In genomic region chr3:153958635-153959320, GRCh38 we compare ENCODE assay signal across 20 cellular contexts.
A peak's percentile ranks its signal among the peaks of the same experiment; 100 is the strongest.
DNase-seq lines count a peak whose midpoint lies in the region; ATAC-seq, FAIRE-seq and TF ChIP-seq lines count a peak whose summit lies in the region.
"Had no signal": no experiment of that assay in that cellular context is flagged by ENCODE, and none has a peak within 500 bp of the region (broad histone marks: within the 10 kb centered on the region; RNA-seq: fewer than 3 reads in every experiment).

No MANE protein-coding gene starts in this region.

- TF ChIP-seq CTCF in heart right ventricle (IDR thresholded peaks at IDR 0.05): no peak
- no peak for TF ChIP-seq CTCF in astrocyte (IDR thresholded peaks at IDR 0.05; ENCODE audit: insufficient read depth, low read depth, low read length)
- TF ChIP-seq CTCF in fibroblast of villous mesenchyme (IDR thresholded peaks at IDR 0.05; ENCODE audit: insufficient read depth, low read depth, low read length): no peak

- H3K4me3 ChIP-seq in heart right ventricle: no peak overlapping the region
- no peak overlapping the region for H3K4me3 ChIP-seq in astrocyte (ENCODE audit: insufficient read depth, low read depth, low read length)
- H3K4me3 ChIP-seq in fibroblast of villous mesenchyme (ENCODE audit: low read depth, low read length): no peak overlapping the region
- H3K4me3 ChIP-seq: sigmoid colon, upper lobe of right lung had no signal

- 77 to 79% methylated on average over 5 of the region's 5 CpGs for WGBS in heart right ventricle, 2 donors

- ATAC-seq in Right ventricle myocardium inferior (peak; percentile 37), heart right ventricle (no peak), sciatic nerve (peak; percentile 76), GM21390 (IDR thresholded peaks at IDR 0.05; ENCODE audit: unreplicated experiment) (no peak)
- ATAC-seq in stimulated activated naive CD8-positive, alpha-beta T cell treated with anti-CD3 and anti-CD28 coated beads, Interleukin-15, Interleukin-2, amounts not matched to agents 100 U/mL and 50 U/mL, for 24 hours: no peak
- ATAC-seq: activated naive CD8-positive, alpha-beta T cell treated with anti-CD3 and anti-CD28 coated beads, Interleukin-2, amount 50 U/mL, for 24 hours; HepG2; left ventricle myocardium superior; stimulated activated naive CD8-positive, alpha-beta T cell treated with anti-CD3 and anti-CD28 coated beads, Interleukin-15, amount 100 ng/mL, for 72 hours; upper lobe of right lung had no signal

- H3K79me2 ChIP-seq in astrocyte (ENCODE audit: insufficient read depth, low read length): no peaks in the 10 kb centered on the region

- no peak overlapping the region for H3K4me2 ChIP-seq in astrocyte (ENCODE audit: low read length)

- H3K27ac ChIP-seq in heart right ventricle (no peak overlapping the region), astrocyte (ENCODE audit: low read depth, low read length) (no peak overlapping the region)
- H3K27ac ChIP-seq: upper lobe of right lung had no signal

- no peaks in the 10 kb centered on the region for H3K27me3 ChIP-seq in heart right ventricle
- no peaks in the 10 kb centered on the region for H3K27me3 ChIP-seq in astrocyte (ENCODE audit: insufficient read depth, low read length)
- H3K27me3 ChIP-seq: sigmoid colon, upper lobe of right lung had no signal

- no peaks in the 10 kb centered on the region for H4K20me1 ChIP-seq in astrocyte (ENCODE audit: insufficient read depth, low read length)

- no peak overlapping the region for H3K27ac Mint-ChIP-seq in astrocyte (ENCODE audit: unreplicated experiment)
- H3K27ac Mint-ChIP-seq: activated naive CD8-positive, alpha-beta T cell treated with anti-CD3 and anti-CD28 coated beads, Interleukin-2, amount 50 U/mL, for 24 hours; activated T-helper 2 cell treated with anti-CD3 and anti-CD28 coated beads, Interferon-gamma antibody, Interleukin-2, Interleukin-4, amounts not matched to agents 10 μg/mL and 5 μg/mL and 100 μg/mL, durations not matched to agents 14 hours and 24 hours and 36 hours; CD4-positive, alpha-beta memory T cell; stimulated activated naive CD8-positive, alpha-beta T cell treated with anti-CD3 and anti-CD28 coated beads, Interleukin-15, amount 100 ng/mL, for 72 hours; T-helper 2 cell treated with Interferon-gamma antibody and Interleukin-4, amounts not matched to agents 5 μg/mL and 100 μg/mL, for 36 hours had no signal

- H3K4me3 Mint-ChIP-seq in astrocyte (ENCODE audit: unreplicated experiment): no peak overlapping the region
- H3K4me3 Mint-ChIP-seq: activated naive CD8-positive, alpha-beta T cell treated with anti-CD3 and anti-CD28 coated beads, Interleukin-2, amount 50 U/mL, for 24 hours; CD4-positive, alpha-beta memory T cell; stimulated activated naive CD8-positive, alpha-beta T cell treated with anti-CD3 and anti-CD28 coated beads, Interleukin-15, amount 100 ng/mL, for 72 hours; T-helper 2 cell treated with Interferon-gamma antibody and Interleukin-4, amounts not matched to agents 5 μg/mL and 100 μg/mL, for 36 hours had no signal

- peaks cover 9% of the 10 kb centered on the region for H3K4me1 Mint-ChIP-seq in astrocyte (ENCODE audit: low read depth, unreplicated experiment)
- H3K4me1 Mint-ChIP-seq: activated naive CD8-positive, alpha-beta T cell treated with anti-CD3 and anti-CD28 coated beads, Interleukin-2, amount 50 U/mL, for 24 hours; CD4-positive, alpha-beta memory T cell; stimulated activated naive CD8-positive, alpha-beta T cell treated with anti-CD3 and anti-CD28 coated beads, Interleukin-15, amount 100 ng/mL, for 72 hours had no signal

- H3K4me1 ChIP-seq in heart right ventricle: no peaks in the 10 kb centered on the region
- H3K4me1 ChIP-seq in astrocyte (ENCODE audit: insufficient read depth, low read length): no peaks in the 10 kb centered on the region
- H3K4me1 ChIP-seq: upper lobe of right lung had no signal

- DNase-seq in Right ventricle myocardium inferior (ENCODE audit: missing footprints) (no peak), heart right ventricle (no peak), astrocyte (ENCODE audit: low read depth) (peak; percentile 14), fibroblast of villous mesenchyme (ENCODE audit: low read depth) (peak; percentile 3), sciatic nerve (ENCODE audit: low spot score) (no peak)
- DNase-seq in activated CD4-positive, alpha-beta T cell treated with anti-CD3 and anti-CD28 coated beads, Interleukin-2, amount 50 U/mL, for 4 hours: no peak
- no peak for DNase-seq in stimulated activated naive CD8-positive, alpha-beta T cell treated with anti-CD3 and anti-CD28 coated beads, Interleukin-15, Interleukin-2, amounts not matched to agents 100 U/mL and 50 U/mL, for 24 hours
- DNase-seq: activated naive CD8-positive, alpha-beta T cell treated with anti-CD3 and anti-CD28 coated beads, Interleukin-2, amount 50 U/mL, for 24 hours; CD4-positive, alpha-beta memory T cell; left ventricle myocardium superior; NCI-H1694 treated with DMSO at 0.1 percent for 48 hours; NCI-H524; occipital lobe; sigmoid colon; stimulated activated naive CD8-positive, alpha-beta T cell treated with anti-CD3 and anti-CD28 coated beads, Interleukin-15, amount 100 ng/mL, for 72 hours; upper lobe of right lung had no signal

- H3K36me3 Mint-ChIP-seq in astrocyte (ENCODE audit: low read depth, unreplicated experiment): no peaks in the 10 kb centered on the region
- H3K36me3 Mint-ChIP-seq: CD4-positive, alpha-beta memory T cell had no signal

- H3K9me3 Mint-ChIP-seq in astrocyte (ENCODE audit: unreplicated experiment): no peaks in the 10 kb centered on the region
- H3K9me3 Mint-ChIP-seq: activated naive CD8-positive, alpha-beta T cell treated with anti-CD3 and anti-CD28 coated beads, Interleukin-2, amount 50 U/mL, for 24 hours; activated T-helper 2 cell treated with anti-CD3 and anti-CD28 coated beads, Interferon-gamma antibody, Interleukin-2, Interleukin-4, amounts not matched to agents 10 μg/mL and 5 μg/mL and 100 μg/mL, durations not matched to agents 14 hours and 24 hours and 36 hours; CD4-positive, alpha-beta memory T cell; stimulated activated naive CD8-positive, alpha-beta T cell treated with anti-CD3 and anti-CD28 coated beads, Interleukin-15, amount 100 ng/mL, for 72 hours; T-helper 2 cell treated with Interferon-gamma antibody and Interleukin-4, amounts not matched to agents 5 μg/mL and 100 μg/mL, for 36 hours had no signal

- no peak overlapping the region for H2AFZ ChIP-seq in astrocyte (ENCODE audit: low read depth, low read length)

- no peaks in the 10 kb centered on the region for H3K36me3 ChIP-seq in heart right ventricle
- H3K36me3 ChIP-seq in astrocyte (ENCODE audit: insufficient read depth, low read length): no peaks in the 10 kb centered on the region
- H3K36me3 ChIP-seq: sigmoid colon, upper lobe of right lung had no signal

- no peak overlapping the region for H3K9ac ChIP-seq in astrocyte (ENCODE audit: low read length)

- intact Hi-C loops in Right ventricle myocardium inferior (cut with DNase I): no loop called here
- intact Hi-C loops in heart right ventricle (cut with DNase I): no loop called here
- intact Hi-C loops in sciatic nerve (cut with DNase I): no loop called here

- no peak for FAIRE-seq in astrocyte (lab: Jason Lieb, UNC)
- FAIRE-seq: HepG2 had no signal

- H3K27me3 Mint-ChIP-seq in astrocyte (ENCODE audit: low read depth, unreplicated experiment): no peaks in the 10 kb centered on the region
- H3K27me3 Mint-ChIP-seq: stimulated activated naive CD8-positive, alpha-beta T cell treated with anti-CD3 and anti-CD28 coated beads, Interleukin-15, amount 100 ng/mL, for 72 hours had no signal

- H3K9me3 ChIP-seq in heart right ventricle: no peaks in the 10 kb centered on the region
- no peaks in the 10 kb centered on the region for H3K9me3 ChIP-seq in astrocyte (ENCODE audit: insufficient read depth, low read depth, low read length)
- H3K9me3 ChIP-seq: sigmoid colon, upper lobe of right lung had no signal

Comparison
In these comparisons a context has a peak if more than half of its experiments do, and no peak if none do; other contexts are left out.
1. ATAC-seq: peak in Right ventricle myocardium inferior (single experiment) and sciatic nerve (single experiment); none in heart right ventricle (0 of 8), GM21390 (single experiment) and stimulated activated naive CD8-positive, alpha-beta T cell treated with anti-CD3 and anti-CD28 coated beads, Interleukin-15, Interleukin-2, amounts not matched to agents 100 U/mL and 50 U/mL, for 24 hours (single experiment).
2. DNase-seq: peak in astrocyte (single experiment) and fibroblast of villous mesenchyme (single experiment); none in Right ventricle myocardium inferior (single experiment), heart right ventricle (0 of 2), sciatic nerve (single experiment), activated CD4-positive, alpha-beta T cell treated with anti-CD3 and anti-CD28 coated beads, Interleukin-2, amount 50 U/mL, for 4 hours (0 of 2) and stimulated activated naive CD8-positive, alpha-beta T cell treated with anti-CD3 and anti-CD28 coated beads, Interleukin-15, Interleukin-2, amounts not matched to agents 100 U/mL and 50 U/mL, for 24 hours (single experiment).